9 cellular contexts compared by ENCODE assay signal in genomic region chr3:107938128-107938527, GRCh38.
DNase-seq lines count a peak whose midpoint lies in the region; ATAC-seq and TF ChIP-seq lines count a peak whose summit lies in the region.
"Had no signal": no experiment of that assay in that cellular context is flagged by ENCODE, and none has a peak within 500 bp of the region (broad histone marks: within the 10 kb centered on the region; RNA-seq: fewer than 3 reads in every experiment).

No MANE protein-coding gene starts in this region.

- POLR2A ChIA-PET in activated CD8-positive, alpha-beta T cell treated with anti-CD3 and anti-CD28 coated beads, Interleukin-2, amount 10 ng/mL, durations not matched to agents 7 days and 5 days (lab: Charles Lee) = no interaction called here

- no peaks in the 10 kb centered on the region for H3K27me3 ChIP-seq in hepatocyte
- no peaks in the 10 kb centered on the region for H3K27me3 ChIP-seq in upper lobe of left lung
- H3K27me3 ChIP-seq: SJCRH30 had no signal

- no peaks in the 10 kb centered on the region for H3K9me2 ChIP-seq in hepatocyte (replicated peaks; ENCODE audit: insufficient read depth)

- H3K9me3 ChIP-seq in hepatocyte (ENCODE audit: low read depth) (no peaks in the 10 kb centered on the region), upper lobe of left lung (no peaks in the 10 kb centered on the region)
- H3K9me3 ChIP-seq: SJCRH30 had no signal

- no peaks in the 10 kb centered on the region for H3K36me3 Mint-ChIP-seq in activated CD8-positive, alpha-beta T cell treated with anti-CD3 and anti-CD28 coated beads, Interleukin-2, amount 10 ng/mL, durations not matched to agents 7 days and 5 days (ENCODE audit: low read depth)

- TF ChIP-seq POLR2A in upper lobe of left lung (IDR thresholded peaks at IDR 0.05) = no peak

- H3K79me2 ChIP-seq in hepatocyte = no peaks in the 10 kb centered on the region

- TF ChIP-seq EP300 in upper lobe of left lung (IDR thresholded peaks at IDR 0.05) = no peak

- no peak overlapping the region for H2AFZ ChIP-seq in hepatocyte

- H3K4me3 ChIP-seq in Jurkat, Clone E6-1 (ENCODE audit: low read length) = no peak overlapping the region
- H3K4me3 ChIP-seq in hepatocyte (no peak overlapping the region), upper lobe of left lung (no peak overlapping the region)
- H3K4me3 ChIP-seq: SJCRH30 had no signal

- H3K27ac Mint-ChIP-seq in activated CD8-positive, alpha-beta T cell treated with anti-CD3 and anti-CD28 coated beads, Interleukin-2, amount 10 ng/mL, durations not matched to agents 7 days and 5 days = no peak overlapping the region

- DNase-seq in Daoy (ENCODE audit: low read depth) (peak; percentile 39), hepatocyte (ENCODE audit: low spot score) (peak; percentile 45), upper lobe of left lung (no peak)
- DNase-seq in Jurkat, Clone E6-1 (ENCODE audit: low read depth, low spot score) = peak; percentile 29
- peak; percentile 31 for DNase-seq in activated CD8-positive, alpha-beta T cell treated with anti-CD3 and anti-CD28 coated beads, Interleukin-2, amount 10 ng/mL, durations not matched to agents 7 days and 5 days
- DNase-seq in activated CD8-positive, alpha-beta memory T cell treated with anti-CD3 and anti-CD28 coated beads, Interleukin-2, amount 50 U/mL, for 48 hours = no peak

- no peaks in the 10 kb centered on the region for H4K20me1 ChIP-seq in hepatocyte (ENCODE audit: insufficient read depth, poor library complexity, severe bottlenecking)

- no peak overlapping the region for H3K4me2 ChIP-seq in hepatocyte

- H3K36me3 ChIP-seq in hepatocyte (replicated peaks; ENCODE audit: insufficient read depth, low read depth) = no peaks in the 10 kb centered on the region
- no peaks in the 10 kb centered on the region for H3K36me3 ChIP-seq in upper lobe of left lung
- H3K36me3 ChIP-seq: SJCRH30 had no signal

- no peak for ATAC-seq in activated CD8-positive, alpha-beta T cell treated with anti-CD3 and anti-CD28 coated beads, Interleukin-2, amount 10 ng/mL, durations not matched to agents 7 days and 5 days
- ATAC-seq in upper lobe of left lung (ENCODE audit: low FRiP score in 2 of 2) (peak in 1 of 2 donors; percentile 65), HG02852 (IDR thresholded peaks at IDR 0.05; ENCODE audit: unreplicated experiment) (no peak), GM19351 (IDR thresholded peaks at IDR 0.05; ENCODE audit: unreplicated experiment) (no peak)

- no peak overlapping the region for H3K4me3 Mint-ChIP-seq in activated CD8-positive, alpha-beta T cell treated with anti-CD3 and anti-CD28 coated beads, Interleukin-2, amount 10 ng/mL, durations not matched to agents 7 days and 5 days

- no peaks in the 10 kb centered on the region for H3K27me3 Mint-ChIP-seq in activated CD8-positive, alpha-beta T cell treated with anti-CD3 and anti-CD28 coated beads, Interleukin-2, amount 10 ng/mL, durations not matched to agents 7 days and 5 days (ENCODE audit: low read depth)

- peak; percentile 61 for TF ChIP-seq CTCF in hepatocyte (IDR thresholded peaks at IDR 0.05; ENCODE audit: poor library complexity)
- TF ChIP-seq CTCF in upper lobe of left lung (IDR thresholded peaks at IDR 0.05) = peak in 4 of 6 experiments; percentile 12 to 59 (median 52)

- no peak overlapping the region for H3K27ac ChIP-seq in hepatocyte
- no peak overlapping the region for H3K27ac ChIP-seq in upper lobe of left lung
- H3K27ac ChIP-seq: SJCRH30 had no signal

- peaks cover 4% of the 10 kb centered on the region for H3K9me3 Mint-ChIP-seq in activated CD8-positive, alpha-beta T cell treated with anti-CD3 and anti-CD28 coated beads, Interleukin-2, amount 10 ng/mL, durations not matched to agents 7 days and 5 days (ENCODE audit: insufficient read depth)

- CTCF ChIA-PET in activated CD8-positive, alpha-beta T cell treated with anti-CD3 and anti-CD28 coated beads, Interleukin-2, amount 10 ng/mL, durations not matched to agents 7 days and 5 days (lab: Charles Lee) = interaction anchor here (0.7 to 2.5 kb wide), 15 partner anchors 9 to 540 kb away, joined by 3 to 23 read pairs (median 3); no protein-coding TSS in a partner anchor

- H3K4me1 ChIP-seq in hepatocyte (ENCODE audit: insufficient read depth) (no peaks in the 10 kb centered on the region), upper lobe of left lung (no peaks in the 10 kb centered on the region)
- H3K4me1 ChIP-seq: SJCRH30 had no signal

- H3K4me1 Mint-ChIP-seq in activated CD8-positive, alpha-beta T cell treated with anti-CD3 and anti-CD28 coated beads, Interleukin-2, amount 10 ng/mL, durations not matched to agents 7 days and 5 days (ENCODE audit: low read depth) = peaks cover 17% of the 10 kb centered on the region

Comparison
In these comparisons a context has a peak if more than half of its experiments do, and no peak if none do; other contexts are left out.
1. DNase-seq: peak in Daoy (single experiment), Jurkat, Clone E6-1 (single experiment), activated CD8-positive, alpha-beta T cell treated with anti-CD3 and anti-CD28 coated beads, Interleukin-2, amount 10 ng/mL, durations not matched to agents 7 days and 5 days (single experiment) and hepatocyte (single experiment); none in upper lobe of left lung (0 of 2) and activated CD8-positive, alpha-beta memory T cell treated with anti-CD3 and anti-CD28 coated beads, Interleukin-2, amount 50 U/mL, for 48 hours (single experiment).